1 cellular context compared by ENCODE assay signal in genomic region chr17:38617074-38617860, GRCh38.
TF ChIP-seq lines count a peak whose summit lies in the region.

No MANE protein-coding gene starts in this region.

TF ChIP-seq in HepG2, 621 proteins besides CTCF, POLR2A, EP300 and RAD21 (continued from another document and continues in another):
- TF ChIP-seq BCL3 (CRISPR knock-in tag; IDR thresholded peaks at IDR 0.05), result no peak
- no peak for TF ChIP-seq ZNF318 (CRISPR knock-in tag; IDR thresholded peaks at IDR 0.05)
- no peak for TF ChIP-seq THRA (CRISPR knock-in tag; IDR thresholded peaks at IDR 0.05; ENCODE audit: borderline replicate concordance)
- no peak for TF ChIP-seq MED13 (CRISPR knock-in tag; IDR thresholded peaks at IDR 0.05)
- no peak for TF ChIP-seq GFI1 (CRISPR knock-in tag; IDR thresholded peaks at IDR 0.05; ENCODE audit: borderline replicate concordance)
- TF ChIP-seq HNRNPK (IDR thresholded peaks at IDR 0.05; ENCODE audit: low read depth, low read length, poor library complexity, severe bottlenecking), result no peak
- no peak for TF ChIP-seq ZMAT3 (CRISPR knock-in tag; conservative IDR thresholded peaks at IDR 0.05)
- TF ChIP-seq SMYD3 (CRISPR knock-in tag; IDR thresholded peaks at IDR 0.05), result no peak
- TF ChIP-seq TIGD3 (CRISPR knock-in tag; IDR thresholded peaks at IDR 0.05; ENCODE audit: borderline replicate concordance), result no peak
- TF ChIP-seq ZNF569 (CRISPR knock-in tag; IDR thresholded peaks at IDR 0.05; ENCODE audit: borderline replicate concordance), result no peak
- TF ChIP-seq E2F5 (CRISPR knock-in tag; conservative IDR thresholded peaks at IDR 0.05), result no peak
- no peak for TF ChIP-seq NFYB (CRISPR knock-in tag; IDR thresholded peaks at IDR 0.05)
- TF ChIP-seq SKIL (CRISPR knock-in tag; IDR thresholded peaks at IDR 0.05; ENCODE audit: borderline replicate concordance), result 0 out of 2 replicates have a peak, but pooled peaks have one; percentile 21
- no peak for TF ChIP-seq NKX3-1 (CRISPR knock-in tag; IDR thresholded peaks at IDR 0.05)
- no peak for TF ChIP-seq SSRP1 (CRISPR knock-in tag; IDR thresholded peaks at IDR 0.05)
- TF ChIP-seq CREB3 (CRISPR knock-in tag; IDR thresholded peaks at IDR 0.05), result no peak
- TF ChIP-seq ZNF713 (CRISPR knock-in tag; IDR thresholded peaks at IDR 0.05), result no peak
- TF ChIP-seq RELA (CRISPR knock-in tag; IDR thresholded peaks at IDR 0.05), result no peak
- TF ChIP-seq BRF2 (CRISPR knock-in tag; IDR thresholded peaks at IDR 0.05), result no peak
- TF ChIP-seq ZNF331 (CRISPR knock-in tag; IDR thresholded peaks at IDR 0.05), result no peak
- no peak for TF ChIP-seq JDP2 (CRISPR knock-in tag; IDR thresholded peaks at IDR 0.05; ENCODE audit: borderline replicate concordance)
- TF ChIP-seq ZSCAN21 (CRISPR knock-in tag; IDR thresholded peaks at IDR 0.05; ENCODE audit: borderline replicate concordance), result no peak
- no peak for TF ChIP-seq ZBTB14 (CRISPR knock-in tag; IDR thresholded peaks at IDR 0.05)
- TF ChIP-seq ZNF460 (CRISPR knock-in tag; IDR thresholded peaks at IDR 0.05; ENCODE audit: borderline replicate concordance), result no peak
- TF ChIP-seq PLSCR1 (CRISPR knock-in tag; IDR thresholded peaks at IDR 0.05; ENCODE audit: borderline replicate concordance), result no peak
- TF ChIP-seq HIC2 (CRISPR knock-in tag; IDR thresholded peaks at IDR 0.05; ENCODE audit: low read depth), result no peak; the same call in 1 of the 2 replicates
- TF ChIP-seq YEATS4 (CRISPR knock-in tag; IDR thresholded peaks at IDR 0.05; ENCODE audit: borderline replicate concordance), result no peak
- no peak for TF ChIP-seq ZNF660 (CRISPR knock-in tag; IDR thresholded peaks at IDR 0.05; ENCODE audit: borderline replicate concordance, low read depth)
- TF ChIP-seq ATF4 (CRISPR knock-in tag; IDR thresholded peaks at IDR 0.05), result no peak
- no peak for TF ChIP-seq POGZ (CRISPR knock-in tag; IDR thresholded peaks at IDR 0.05)
- TF ChIP-seq ZNF777 (CRISPR knock-in tag; IDR thresholded peaks at IDR 0.05), result no peak
- no peak for TF ChIP-seq YY1 (IDR thresholded peaks at IDR 0.05; ENCODE audit: insufficient read depth, insufficient replicate concordance, low read depth, low read length)
- TF ChIP-seq IRX3 (CRISPR knock-in tag; IDR thresholded peaks at IDR 0.05; ENCODE audit: borderline replicate concordance, low read depth), result no peak
- TF ChIP-seq EEA1 (CRISPR knock-in tag; IDR thresholded peaks at IDR 0.05; ENCODE audit: borderline replicate concordance), result no peak
- TF ChIP-seq EED (CRISPR knock-in tag; IDR thresholded peaks at IDR 0.05), result no peak
